In the genomic region with DNA sequence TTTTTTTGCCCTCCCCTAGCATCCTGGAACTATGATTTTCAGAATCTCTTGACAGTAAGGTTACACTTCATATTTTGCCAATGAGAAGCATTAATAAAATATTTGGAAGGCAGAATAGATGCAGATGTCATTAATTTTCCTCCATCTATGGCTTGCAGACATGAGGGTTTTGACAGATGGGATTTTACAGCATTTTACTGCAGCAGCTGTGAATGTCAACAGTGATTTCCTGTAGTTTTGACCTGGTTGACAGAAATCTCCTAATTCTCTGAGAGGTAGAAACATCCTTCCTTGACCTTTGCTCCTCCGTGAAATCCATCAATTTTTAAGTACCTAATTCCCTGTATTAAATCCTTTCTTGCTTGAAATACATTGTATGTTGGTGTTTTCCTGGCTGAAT, we compare ENCODE assay signal across 19 cellular contexts.
"Had no signal": no experiment of that assay in that cellular context is flagged by ENCODE, and none has a peak within 500 bp of the region (broad histone marks: within the 10 kb centered on the region; RNA-seq: fewer than 3 reads in every experiment).

No MANE protein-coding gene starts in this region.

- H3K36me3 ChIP-seq: breast epithelium, SJSA1 had no signal

- H3K27ac ChIP-seq: breast epithelium, SJSA1 had no signal

- H3K4me1 ChIP-seq: breast epithelium had no signal

- H3K27me3 ChIP-seq: breast epithelium, SJSA1 had no signal

- DNase-seq: activated CD4-positive, alpha-beta T cell treated with anti-CD3 and anti-CD28 coated beads for 4 hours; activated CD4-positive, alpha-beta T cell treated with anti-CD3 and anti-CD28 coated beads, Interleukin-2, amount 50 U/mL, for 4 hours; activated CD8-positive, alpha-beta memory T cell treated with anti-CD3 and anti-CD28 coated beads, Interleukin-2, amount 10 ng/mL, durations not matched to agents 7 days and 5 days; activated effector memory CD4-positive, alpha-beta T cell treated with Interleukin-2 at 50 U/mL for 16 hours; activated naive CD4-positive, alpha-beta T cell; activated T-cell treated with anti-CD3 and anti-CD28 coated beads, Interleukin-2, amount 50 U/mL, for 24 hours; aorta; caudate nucleus; KBM-7; NCI-H1092; NCI-H2029 treated with DMSO at 0.1 percent for 48 hours; NCI-H2227 treated with DMSO at 0.1 percent for 48 hours; NCI-H446 treated with DMSO at 0.1 percent for 48 hours; NCI-H524 treated with DMSO at 0.1 percent for 48 hours; NCI-H774; NK-92 treated with Interleukin-12 subunit alpha and Interleukin-12 subunit beta, amount 100 ng/mL, for 24 hours; SW 1271 had no signal

- H3K4me3 ChIP-seq: breast epithelium, SJSA1 had no signal
